17 cellular contexts compared by ENCODE assay signal in genomic region chr1:37037675-37038074, GRCh38. TPM values are rescaled to one million over a fixed set of nuclear protein-coding genes. Genes with fewer than 3 reads are reported as not detected.
DNase-seq lines count a peak whose midpoint lies in the region; ATAC-seq lines count a peak whose summit lies in the region.
"Had no signal": no experiment of that assay in that cellular context is flagged by ENCODE, and none has a peak within 500 bp of the region (broad histone marks: within the 10 kb centered on the region; RNA-seq: fewer than 3 reads in every experiment).

No MANE protein-coding gene starts in this region.

- H3K9me3 Mint-ChIP-seq in activated CD4-positive, alpha-beta T cell treated with anti-CD3 and anti-CD28 coated beads, Interleukin-2, amount 10 ng/mL, durations not matched to agents 7 days and 5 days, result no peaks in the 10 kb centered on the region

- POLR2A ChIA-PET in activated CD4-positive, alpha-beta T cell treated with anti-CD3 and anti-CD28 coated beads, Interleukin-2, amount 10 ng/mL, durations not matched to agents 7 days and 5 days (lab: Charles Lee), result no interaction called here

- H3K4me1 ChIP-seq in HUES64 (ENCODE audit: insufficient read depth, low read length), result peaks cover 54% of the 10 kb centered on the region
- H3K4me1 ChIP-seq in NT2/D1 (ENCODE audit: insufficient read depth, insufficient read length), result peaks cover 56% of the 10 kb centered on the region
- peaks cover 56% of the 10 kb centered on the region for H3K4me1 ChIP-seq in iPS-18a (ENCODE audit: control insufficient read depth, low read depth, low read length)
- H3K4me1 ChIP-seq: HAP-1 had no signal

- H3K36me3 ChIP-seq in HUES64 (ENCODE audit: insufficient read depth, low read length) (no peaks in the 10 kb centered on the region), NT2/D1 (ENCODE audit: insufficient read depth, insufficient read length, low read length) (no peaks in the 10 kb centered on the region), iPS-18a (ENCODE audit: control insufficient read depth, low read depth, low read length) (no peaks in the 10 kb centered on the region)
- H3K36me3 ChIP-seq: HAP-1, neutrophil, sigmoid colon had no signal

- H3K4me1 Mint-ChIP-seq in activated CD4-positive, alpha-beta T cell treated with anti-CD3 and anti-CD28 coated beads, Interleukin-2, amount 10 ng/mL, durations not matched to agents 7 days and 5 days, result peaks cover 4% of the 10 kb centered on the region

- H3K4me3 Mint-ChIP-seq in activated CD4-positive, alpha-beta T cell treated with anti-CD3 and anti-CD28 coated beads, Interleukin-2, amount 10 ng/mL, durations not matched to agents 7 days and 5 days, result no peak overlapping the region
- H3K4me3 Mint-ChIP-seq: activated naive CD8-positive, alpha-beta T cell had no signal

- whole genome bisulfite sequencing in HUES64, result 12% methylated on average over 14 of the region's 14 CpGs

- peaks cover 65% of the 10 kb centered on the region for H3K27me3 ChIP-seq in HUES64 (ENCODE audit: insufficient read depth, low read length)
- peaks cover 35% of the 10 kb centered on the region for H3K27me3 ChIP-seq in NT2/D1 (ENCODE audit: insufficient read depth, insufficient read length)
- H3K27me3 ChIP-seq in iPS-18a (ENCODE audit: control insufficient read depth, insufficient read depth, low read length), result peaks cover 63% of the 10 kb centered on the region

- no peak overlapping the region for H3K9ac ChIP-seq in HUES64 (ENCODE audit: low read depth, low read length)
- H3K9ac ChIP-seq in NT2/D1 (ENCODE audit: insufficient read length, low read depth), result peak overlapping the region; percentile 23
- no peak overlapping the region for H3K9ac ChIP-seq in iPS-18a (ENCODE audit: low read length)

- no peaks in the 10 kb centered on the region for H3K9me3 ChIP-seq in HUES64 (ENCODE audit: insufficient read depth, low read depth, low read length)
- H3K9me3 ChIP-seq in NT2/D1 (ENCODE audit: insufficient read depth, low read length), result no peaks in the 10 kb centered on the region
- no peaks in the 10 kb centered on the region for H3K9me3 ChIP-seq in iPS-18a (ENCODE audit: control insufficient read depth, low read depth, low read length)
- H3K9me3 ChIP-seq: HAP-1, neutrophil, sigmoid colon had no signal

- in situ Hi-C loops in KBM-7 (cut with MboI; ENCODE audit: low pct_unique_long_range_greater_than_20kb, low sequenced_read_pairs), result no loop called here

- H3K27ac ChIP-seq in HUES64 (ENCODE audit: low read depth, low read length) (peak overlapping the region; percentile 13; the same call in 1 of the 2 replicates), iPS-18a (ENCODE audit: low read length) (no peak overlapping the region)
- H3K27ac ChIP-seq: neutrophil had no signal

- ATAC-seq in GM18498 (IDR thresholded peaks at IDR 0.05; ENCODE audit: unreplicated experiment) (no peak), HG02938 (IDR thresholded peaks at IDR 0.05; ENCODE audit: unreplicated experiment) (no peak)

- H3K27ac Mint-ChIP-seq in activated CD4-positive, alpha-beta T cell treated with anti-CD3 and anti-CD28 coated beads, Interleukin-2, amount 10 ng/mL, durations not matched to agents 7 days and 5 days, result no peak overlapping the region
- H3K27ac Mint-ChIP-seq: activated naive CD8-positive, alpha-beta T cell had no signal

- peaks cover 66% of the 10 kb centered on the region for H3K27me3 Mint-ChIP-seq in activated CD4-positive, alpha-beta T cell treated with anti-CD3 and anti-CD28 coated beads, Interleukin-2, amount 10 ng/mL, durations not matched to agents 7 days and 5 days

- H3K4me3 ChIP-seq in HUES64 (ENCODE audit: low read length) (peak overlapping the region; percentile 34; the same call in 1 of the 2 replicates), NT2/D1 (ENCODE audit: insufficient read length, low read depth) (no peak overlapping the region), iPS-18a (ENCODE audit: low read length) (peak overlapping the region; percentile 28)
- H3K4me3 ChIP-seq: HAP-1, sigmoid colon had no signal

- H3K36me3 Mint-ChIP-seq in activated CD4-positive, alpha-beta T cell treated with anti-CD3 and anti-CD28 coated beads, Interleukin-2, amount 10 ng/mL, durations not matched to agents 7 days and 5 days (ENCODE audit: low read depth), result no peaks in the 10 kb centered on the region
- H3K36me3 Mint-ChIP-seq: activated naive CD8-positive, alpha-beta T cell had no signal

- DNase-seq in C1 segment of cervical spinal cord (lab: John Stamatoyannopoulos, UW) (peak in 10 of 14 donors; percentile 19 to 87 (median 62)), NT2/D1 (ENCODE audit: low read depth, low spot score) (no peak), KBM-7 (no peak)
- DNase-seq in activated CD4-positive, alpha-beta T cell treated with anti-CD3 and anti-CD28 coated beads, Interleukin-2, amount 10 ng/mL, durations not matched to agents 7 days and 5 days, result no peak
- DNase-seq: activated T-cell treated with anti-CD3 and anti-CD28 coated beads, Interleukin-2, amount 50 U/mL, for 1 hour; effector CD4-positive, alpha-beta T cell; left cardiac atrium; sigmoid colon had no signal

- CTCF ChIA-PET in activated CD4-positive, alpha-beta T cell treated with anti-CD3 and anti-CD28 coated beads, Interleukin-2, amount 10 ng/mL, durations not matched to agents 7 days and 5 days (lab: Charles Lee), result no interaction called here

RNA-seq across cellular contexts. Expression of gene GRIK3, which starts 3.4 kb away (rescaled TPM):
- polyA plus RNA-seq in HUES64 (2013, experiment 1 of 2), result 1.00 TPM
- polyA plus RNA-seq in HUES64 (2013, experiment 2 of 2), result 2.2 TPM
- total RNA-seq in activated CD4-positive, alpha-beta T cell treated with anti-CD3 and anti-CD28 coated beads, Interleukin-2, amount 10 ng/mL, durations not matched to agents 7 days and 5 days, result not detected
- total RNA-seq: fibroblast of lung, HepG2 had no signal
- polyA plus RNA-seq: fibroblast of lung, HepG2 had no signal

Comparison
In these comparisons a context has a peak if more than half of its experiments do, and no peak if none do; other contexts are left out.
1. DNase-seq: peak in C1 segment of cervical spinal cord (10 of 14); none in NT2/D1 (single experiment), activated CD4-positive, alpha-beta T cell treated with anti-CD3 and anti-CD28 coated beads, Interleukin-2, amount 10 ng/mL, durations not matched to agents 7 days and 5 days (single experiment) and KBM-7 (single experiment).